Comparison of ENCODE assay signal across 1 cellular context in the genomic region with DNA sequence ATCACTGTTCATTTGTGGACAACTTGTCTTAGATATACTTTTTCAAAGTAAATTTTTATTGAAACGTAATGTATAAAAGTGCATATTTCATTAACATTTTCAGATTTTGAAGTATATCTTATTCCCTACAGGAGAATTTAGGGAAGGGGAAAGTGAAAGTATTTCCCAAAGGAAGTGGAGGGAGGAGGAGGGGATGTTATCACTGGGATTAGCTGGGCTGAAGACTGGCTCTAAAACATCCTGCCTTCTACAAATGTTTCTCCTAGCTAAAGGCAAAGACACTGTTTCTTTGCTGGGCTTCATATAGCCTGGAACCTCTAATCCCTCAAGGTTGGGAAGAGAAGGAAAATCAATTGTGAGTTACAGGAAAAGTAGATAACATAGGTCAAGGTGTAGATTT.
TF ChIP-seq lines count a peak whose summit lies in the region.

No MANE protein-coding gene starts in this region.

TF ChIP-seq in SK-N-SH treated with all-trans-retinoic acid at 6 μM for 48 hours, 23 proteins besides CTCF, POLR2A, EP300 and RAD21:
- TF ChIP-seq ZFP30 (CRISPR knock-in tag; IDR thresholded peaks at IDR 0.05), result no peak
- no peak for TF ChIP-seq BACH2 (CRISPR knock-in tag; IDR thresholded peaks at IDR 0.05; ENCODE audit: borderline replicate concordance)
- TF ChIP-seq TCF4 (CRISPR knock-in tag; IDR thresholded peaks at IDR 0.05; ENCODE audit: borderline replicate concordance), result no peak
- TF ChIP-seq ARNTL (CRISPR knock-in tag; IDR thresholded peaks at IDR 0.05; ENCODE audit: borderline replicate concordance, low read depth), result no peak
- no peak for TF ChIP-seq TOX (CRISPR knock-in tag; IDR thresholded peaks at IDR 0.05; ENCODE audit: borderline replicate concordance)
TF ChIP-seq in SK-N-SH treated with all-trans-retinoic acid at 6 μM for 48 hours: peak in this region for 0.
